In the genomic region with DNA sequence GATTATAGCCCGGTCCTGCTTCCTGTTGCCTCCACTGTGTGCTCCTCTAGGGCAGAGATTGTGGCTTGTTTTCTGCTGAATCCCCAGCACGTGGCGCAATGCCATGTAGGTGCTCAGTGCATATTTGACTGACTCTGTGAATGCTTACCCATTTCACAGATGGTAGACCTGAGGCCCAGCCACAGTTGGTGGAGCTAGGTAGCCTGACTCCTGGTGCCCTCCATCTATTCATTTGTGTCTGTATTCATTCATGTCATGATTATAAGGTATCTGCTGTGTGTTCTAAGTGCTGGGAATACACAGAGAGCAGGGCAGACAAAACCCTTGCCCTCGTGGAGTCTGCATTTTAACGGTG, we compare ENCODE assay signal across 25 cellular contexts. TPM values are rescaled to one million over a fixed set of nuclear protein-coding genes. Genes with fewer than 3 reads are reported as not detected.
DNase-seq lines count a peak whose midpoint lies in the region; ATAC-seq, FAIRE-seq and TF ChIP-seq lines count a peak whose summit lies in the region.
"Had no signal": no experiment of that assay in that cellular context is flagged by ENCODE, and none has a peak within 500 bp of the region (broad histone marks: within the 10 kb centered on the region; RNA-seq: fewer than 3 reads in every experiment).

No MANE protein-coding gene starts in this region.

- H3K4me3 ChIP-seq in HEK293 (ENCODE audit: low read depth, low read length) (no peak overlapping the region), K562 (no peak overlapping the region), neutrophil (ENCODE audit: low read depth in 1 of 2, low read length in 1 of 2) (no peak overlapping the region), mucosa of descending colon (no peak overlapping the region)
- H3K4me3 ChIP-seq: psoas muscle, skin epidermis had no signal

- no peak overlapping the region for H3K27ac ChIP-seq in HEK293 (ENCODE audit: extremely low read depth, low read depth, low read length)
- no peak overlapping the region for H3K27ac ChIP-seq in K562 (ENCODE audit: extremely low read depth, low read depth, low read length)
- H3K27ac ChIP-seq in neutrophil, result peak overlapping the region; percentile 97
- H3K27ac ChIP-seq: brain microvascular endothelial cell, epithelial cell of prostate, KMS-11, psoas muscle had no signal

- POLR2A ChIA-PET in HEK293 (lab: Yijun Ruan, JAX) (no interaction called here), K562 (lab: Yijun Ruan, JAX) (interaction anchor here (0.6 to 1.2 kb wide), 4 partner anchors 8 to 447 kb away, joined by 3 read pairs; no protein-coding TSS in a partner anchor), GM10248 (lab: Yijun Ruan, JAX) (no interaction called here)

- TF ChIP-seq POLR2A in K562 (conservative IDR thresholded peaks at IDR 0.05), result no peak

- CTCF ChIA-PET in HEK293 (lab: Yijun Ruan, JAX), result interaction anchor here (0.6 to 1.5 kb wide), 3 partner anchors 19 to 65 kb away, joined by 3 to 5 read pairs (median 5); no protein-coding TSS in a partner anchor
- CTCF ChIA-PET in K562 (lab: Yijun Ruan, JAX; ENCODE audit: low intra/inter-chr PET ratio), result no interaction called here
- CTCF ChIA-PET in GM10248 (lab: Yijun Ruan, JAX), result interaction anchor here (1.2 to 2.1 kb wide), 4 partner anchors 13 to 64 kb away, joined by 3 to 11 read pairs (median 5); no protein-coding TSS in a partner anchor

- peaks cover 45% of the 10 kb centered on the region for H3K4me1 Mint-ChIP-seq in activated T-cell treated with anti-CD3 and anti-CD28 coated beads, Interleukin-2, amount 50 U/mL, for 72 hours (ENCODE audit: low read depth)

- WGBS in K562 (ENCODE audit: insufficient coverage, low coverage, missing lambda C conversion rate), result 81% methylated on average over 5 of the region's 5 CpGs

- no peaks in the 10 kb centered on the region for H3K9me3 ChIP-seq in HEK293 (ENCODE audit: control insufficient read depth, insufficient read depth, low read depth, low read length)
- no peaks in the 10 kb centered on the region for H3K9me3 ChIP-seq in K562 (replicated peaks; ENCODE audit: control insufficient read depth, insufficient read depth, low read depth, low read length)
- no peaks in the 10 kb centered on the region for H3K9me3 ChIP-seq in neutrophil
- no peaks in the 10 kb centered on the region for H3K9me3 ChIP-seq in mucosa of descending colon
- H3K9me3 ChIP-seq: psoas muscle had no signal

- TF ChIP-seq RAD21 in K562 (CRISPR knock-in tag; conservative IDR thresholded peaks at IDR 0.05 in 1 of 2, IDR thresholded peaks at IDR 0.05 in 1 of 2), result no peak

- peaks cover 44% of the 10 kb centered on the region; the same call in 1 of the 2 replicates for H4K20me1 ChIP-seq in K562 (replicated peaks; ENCODE audit: control insufficient read depth, insufficient read depth, low read length)

- H3K27me3 Mint-ChIP-seq in activated T-cell treated with anti-CD3 and anti-CD28 coated beads, Interleukin-2, amount 50 U/mL, for 72 hours (ENCODE audit: low read depth), result no peaks in the 10 kb centered on the region
- H3K27me3 Mint-ChIP-seq: naive B cell had no signal

- ATAC-seq in activated T-cell treated with anti-CD3 and anti-CD28 coated beads, Interleukin-2, amount 50 U/mL, for 72 hours (replicated peaks in 1 of 2), result no peak
- no peak for ATAC-seq in K562
- ATAC-seq in mucosa of descending colon, result no peak
- ATAC-seq: Panc1 had no signal

- no peak for TF ChIP-seq EP300 in K562 (IDR thresholded peaks at IDR 0.05; ENCODE audit: low read length)

- no peak overlapping the region for H3K9ac ChIP-seq in K562 (ENCODE audit: insufficient read depth in 1 of 2, low read depth in 2 of 2, low read length in 2 of 2)
- H3K9ac ChIP-seq: KMS-11 had no signal

- peaks cover 24% of the 10 kb centered on the region for H3K79me2 ChIP-seq in K562 (ENCODE audit: control insufficient read depth, insufficient read depth, low read length)

- no peaks in the 10 kb centered on the region for H3K27me3 ChIP-seq in K562 (ENCODE audit: control insufficient read depth in 2 of 2, insufficient read depth in 2 of 2, low read length in 2 of 2)
- H3K27me3 ChIP-seq in neutrophil, result no peaks in the 10 kb centered on the region
- H3K27me3 ChIP-seq: brain microvascular endothelial cell had no signal

- H3K4me1 ChIP-seq in HEK293 (ENCODE audit: control insufficient read depth, insufficient read depth, low read length), result no peaks in the 10 kb centered on the region
- H3K4me1 ChIP-seq in K562 (replicated peaks in 1 of 2; ENCODE audit: control insufficient read depth in 2 of 2, insufficient read depth in 2 of 2, low read length in 2 of 2), result peaks cover 2 to 28% of the 10 kb centered on the region in 2 experiments; a peak in 3 of 5 replicates
- peaks cover 67 to 74% of the 10 kb centered on the region in 2 experiments for H3K4me1 ChIP-seq in neutrophil (ENCODE audit: control insufficient read depth in 1 of 2, insufficient read depth in 1 of 2, low read depth in 1 of 2, low read length in 1 of 2)
- peaks cover 9% of the 10 kb centered on the region for H3K4me1 ChIP-seq in mucosa of descending colon (ENCODE audit: low read depth)

- intact Hi-C loops in K562 (cut with micrococcal nuclease), result no loop called here
- intact Hi-C loops in mucosa of descending colon (cut with DNase I, micrococcal nuclease), result no loop called here

- no peak overlapping the region for H3K4me2 ChIP-seq in K562 (ENCODE audit: insufficient read depth, low read length)
- H3K4me2 ChIP-seq: KMS-11 had no signal

- no peaks in the 10 kb centered on the region for H3K9me3 Mint-ChIP-seq in activated T-cell treated with anti-CD3 and anti-CD28 coated beads, Interleukin-2, amount 50 U/mL, for 72 hours
- H3K9me3 Mint-ChIP-seq: naive B cell had no signal

- no TSS peak for BruUV-seq in K562 (replicated peaks; lab: Mats Ljungman, UMichigan)

- no peak overlapping the region for H3K4me3 Mint-ChIP-seq in activated T-cell treated with anti-CD3 and anti-CD28 coated beads, Interleukin-2, amount 50 U/mL, for 72 hours
- H3K4me3 Mint-ChIP-seq: naive B cell had no signal

- no peaks in the 10 kb centered on the region for H3K9me1 ChIP-seq in K562 (ENCODE audit: control insufficient read depth, insufficient read depth, low read length)

- no peak overlapping the region for H2AFZ ChIP-seq in K562 (ENCODE audit: low read depth, low read length)

- no peak for DNase-seq in activated T-cell treated with anti-CD3 and anti-CD28 coated beads, Interleukin-2, amount 50 U/mL, for 72 hours
- DNase-seq in activated T-cell treated with anti-CD3 and anti-CD28 coated beads, Interleukin-2, amount 50 U/mL, for 48 hours, result no peak
- DNase-seq in K562 (ENCODE audit: extremely low read depth in 1 of 4, low spot score in 3 of 4) (no peak), cortex of kidney (lab: John Stamatoyannopoulos, UW) (no peak), mucosa of descending colon (no peak), GM10248 (ENCODE audit: extremely low spot score) (no peak)
- DNase-seq: activated CD4-positive, alpha-beta T cell treated with anti-CD3 and anti-CD28 coated beads for 1 hour; activated CD8-positive, alpha-beta memory T cell treated with anti-CD3 and anti-CD28 coated beads, Interleukin-2, amount 50 U/mL, for 48 hours; brain microvascular endothelial cell; dermis blood vessel endothelial cell; DMS79; hypothalamus; naive B cell; NCI-H187 treated with DMSO at 0.1 percent for 48 hours; NCI-H226; psoas muscle; stimulated activated CD4-positive, alpha-beta T cell treated with anti-CD3 and anti-CD28 coated beads, Interleukin-4, amount 100 ng/mL, for 1 hour; substantia nigra had no signal

- in situ Hi-C loops in K562 (cut with MboI), result no loop called here

- TF ChIP-seq CTCF in HEK293 (tag by site-specific recombination; IDR thresholded peaks at IDR 0.05) (no peak), K562 (IDR thresholded peaks at IDR 0.05 in 2 of 3, conservative IDR thresholded peaks at IDR 0.05 in 1 of 3; ENCODE audit: insufficient read depth in 2 of 3, low read depth in 1 of 3, low read length in 3 of 3) (no peak), neutrophil (IDR thresholded peaks at IDR 0.05) (no peak), mucosa of descending colon (IDR thresholded peaks at IDR 0.05) (no peak), GM10248 (IDR thresholded peaks at IDR 0.05; ENCODE audit: control extremely low read depth, extremely low read depth, low read depth, missing control alignments) (no peak)

- peak; percentile 71 for FAIRE-seq in K562 (lab: Jason Lieb, UNC)
- FAIRE-seq: keratinocyte had no signal

- H3K27ac Mint-ChIP-seq in activated T-cell treated with anti-CD3 and anti-CD28 coated beads, Interleukin-2, amount 50 U/mL, for 72 hours, result peak overlapping the region; percentile 44

- peaks cover 9 to 15% of the 10 kb centered on the region in 2 donors for H3K36me3 Mint-ChIP-seq in activated T-cell treated with anti-CD3 and anti-CD28 coated beads, Interleukin-2, amount 50 U/mL, for 72 hours (ENCODE audit: insufficient read depth in 2 of 2)

- H3K36me3 ChIP-seq in HEK293 (ENCODE audit: control insufficient read depth in 2 of 2, insufficient read depth in 1 of 2, low read length in 2 of 2), result no peaks in the 10 kb centered on the region
- H3K36me3 ChIP-seq in K562 (ENCODE audit: control insufficient read depth, insufficient read depth, low read length), result peaks cover 57% of the 10 kb centered on the region
- H3K36me3 ChIP-seq in neutrophil, result peaks cover 80% of the 10 kb centered on the region
- H3K36me3 ChIP-seq in mucosa of descending colon (ENCODE audit: low read depth), result no peaks in the 10 kb centered on the region
- H3K36me3 ChIP-seq: brain microvascular endothelial cell had no signal

RNA-seq across cellular contexts. Expression of gene TNFRSF1B, which starts 22.5 kb away (rescaled TPM):
- total RNA-seq in activated T-cell treated with anti-CD3 and anti-CD28 coated beads, Interleukin-2, amount 50 U/mL, for 72 hours, result 100 to 1,000 TPM in 1 of 2 donors, 10 to 100 TPM in 1; 95.4 to 130 TPM
- 26.1 and 74.5 TPM in 2 replicates for total RNA-seq in K562 (2011; cell fraction: chromatin; rRNA removed; ENCODE audit: low replicate concordance)
- total RNA-seq in K562 (2011; cell fraction: nucleolus; rRNA removed), result 83.4 and 97.6 TPM in 2 replicates
- 68.4 and 69.2 TPM in 2 replicates for total RNA-seq in K562 (2011; cell fraction: nucleoplasm; rRNA removed)
- total RNA-seq in K562 (2014; rRNA removed) (40.8 and 54.1 TPM in 2 replicates), K562 (2014; rRNA removed; fragmentation: Illumina TruSeq; extraction: Trizol) (17.5 and 22.7 TPM in 2 replicates), K562 (2015; rRNA removed; fragmentation: Illumina TruSeq; extraction: Trizol) (21.7 and 23.1 TPM in 2 replicates), K562 (2021) (91.3 and 91.6 TPM in 2 replicates), mucosa of descending colon (10 to 100 TPM; 20.3 to 39.3 (median 31.6) TPM)
- polyA plus RNA-seq in K562 (2011; rRNA removed) (36.0 and 48.1 TPM in 2 replicates), K562 (2014; fragmentation: Illumina TruSeq; extraction: Trizol) (40.9 and 48.0 TPM in 2 replicates), K562 (2014; fragmentation: Nextera tagmentation; extraction: Ambion mirVana) (1 to 10 TPM; 8.8 to 9.0 TPM), K562 (2014; rRNA removed) (43.7 and 47.2 TPM in 2 replicates)
- 54.9 and 115 TPM in 2 replicates for polyA plus RNA-seq in K562 (2011; cell fraction: cytosol; rRNA removed)
- 12.4 and 19.5 TPM in 2 replicates for polyA plus RNA-seq in K562 (2011; cell fraction: nucleus; rRNA removed)
- 37.7 and 41.4 TPM in 2 replicates for polyA plus RNA-seq in K562 (2012)
- polyA minus RNA-seq in K562 (2011; rRNA and poly(A)+ RNA removed), result 19.0 and 26.6 TPM in 2 replicates
- 46.3 and 70.4 TPM in 2 replicates for polyA minus RNA-seq in K562 (2011; cell fraction: cytosol; rRNA and poly(A)+ RNA removed)
- polyA minus RNA-seq in K562 (2011; cell fraction: nucleus; rRNA and poly(A)+ RNA removed), result 13.3 and 24.2 TPM in 2 replicates

RNA-seq across cellular contexts. Expression of gene VPS13D, which starts 40.5 kb away (rescaled TPM):
- 10 to 100 TPM; 36.0 to 40.5 TPM for total RNA-seq in activated T-cell treated with anti-CD3 and anti-CD28 coated beads, Interleukin-2, amount 50 U/mL, for 72 hours
- 242 and 510 TPM in 2 replicates for total RNA-seq in K562 (2011; cell fraction: chromatin; rRNA removed; ENCODE audit: low replicate concordance)
- total RNA-seq in K562 (2011; cell fraction: nucleolus; rRNA removed), result 134 and 184 TPM in 2 replicates
- 201 and 203 TPM in 2 replicates for total RNA-seq in K562 (2011; cell fraction: nucleoplasm; rRNA removed)
- total RNA-seq in K562 (2014; rRNA removed) (31.7 and 34.0 TPM in 2 replicates), K562 (2014; rRNA removed; fragmentation: Illumina TruSeq; extraction: Trizol) (46.5 and 48.1 TPM in 2 replicates), K562 (2015; rRNA removed; fragmentation: Illumina TruSeq; extraction: Trizol) (36.6 and 38.5 TPM in 2 replicates), K562 (2021) (47.2 and 50.0 TPM in 2 replicates), mucosa of descending colon (10 to 100 TPM; 70.1 to 96.6 (median 96.6) TPM)
- polyA plus RNA-seq in K562 (2011; rRNA removed) (50.3 and 51.5 TPM in 2 replicates), K562 (2014; fragmentation: Illumina TruSeq; extraction: Trizol) (41.3 and 46.6 TPM in 2 replicates), K562 (2014; fragmentation: Nextera tagmentation; extraction: Ambion mirVana) (10 to 100 TPM in 1 of 2 experiments, 1 to 10 TPM in 1; 6.1 to 13.9 TPM), K562 (2014; rRNA removed) (37.2 and 41.3 TPM in 2 replicates)
- 24.7 and 32.9 TPM in 2 replicates for polyA plus RNA-seq in K562 (2011; cell fraction: cytosol; rRNA removed)
- polyA plus RNA-seq in K562 (2011; cell fraction: nucleus; rRNA removed), result 80.4 and 87.5 TPM in 2 replicates
- 21.3 and 30.8 TPM in 2 replicates for polyA plus RNA-seq in K562 (2012)
- polyA minus RNA-seq in K562 (2011; rRNA and poly(A)+ RNA removed), result 105 and 124 TPM in 2 replicates
- polyA minus RNA-seq in K562 (2011; cell fraction: cytosol; rRNA and poly(A)+ RNA removed), result 40.4 and 42.1 TPM in 2 replicates
- 107 and 189 TPM in 2 replicates for polyA minus RNA-seq in K562 (2011; cell fraction: nucleus; rRNA and poly(A)+ RNA removed)
